Comparison of ENCODE assay signal across 1 cellular context in the genomic region with DNA sequence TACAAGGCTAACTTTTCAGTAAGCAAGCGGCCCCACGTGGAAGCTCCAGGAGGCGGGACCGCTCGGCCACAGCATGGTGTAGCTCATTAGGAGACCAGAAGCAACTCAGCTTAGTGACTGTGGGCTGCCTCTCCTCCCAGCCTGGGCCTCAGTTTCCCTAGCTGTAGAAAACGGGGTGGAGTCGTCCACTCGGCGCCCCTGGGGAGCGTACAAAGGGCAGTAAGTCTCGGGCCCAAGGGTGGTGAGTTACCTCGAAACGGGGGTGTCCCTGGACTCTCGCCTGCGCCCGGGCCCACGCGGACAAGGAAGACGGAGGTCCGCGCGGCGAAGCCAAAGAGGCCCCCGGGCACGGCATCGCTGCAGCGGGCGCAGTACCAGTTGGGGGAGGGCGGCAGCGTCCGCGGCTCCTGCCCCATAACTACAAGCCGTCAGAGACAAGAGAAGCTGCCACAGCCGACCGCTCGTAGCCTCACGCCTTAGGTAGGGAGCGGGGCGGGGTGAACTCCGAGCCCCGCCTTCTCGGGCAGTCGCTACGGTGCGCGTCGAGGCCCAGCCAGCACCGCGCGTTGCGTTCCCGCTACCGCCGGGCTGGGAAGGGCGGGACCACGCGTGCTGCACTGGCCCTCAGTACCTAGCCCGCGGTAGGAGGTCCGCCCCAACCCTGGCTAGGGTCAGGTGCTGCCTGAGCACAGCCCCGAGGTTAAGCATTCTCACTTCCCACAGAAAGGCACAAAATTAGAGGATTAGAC.
TF ChIP-seq lines count a peak whose summit lies in the region.

Gene GEMIN5, minus strand, starts transcription at position 494 of the 749 bp plus-strand sequence. Its CDS starts 78 bp downstream, at position 416.

TF ChIP-seq in Ishikawa, 13 proteins besides CTCF, POLR2A, EP300 and RAD21:
- TF ChIP-seq USF1 (IDR thresholded peaks at IDR 0.05) (peak; percentile 44), CEBPB (IDR thresholded peaks at IDR 0.05) (no peak), CREB1 (IDR thresholded peaks at IDR 0.05; ENCODE audit: low read depth) (no peak), TEAD4 (IDR thresholded peaks at IDR 0.05) (peak; percentile 38; the same call in 1 of the 2 replicates), YY1 (IDR thresholded peaks at IDR 0.05; ENCODE audit: low read depth) (peak; percentile 69), TCF12 (IDR thresholded peaks at IDR 0.05; ENCODE audit: low read depth) (peak; percentile 35; the same call in 1 of the 2 replicates), NFIC (IDR thresholded peaks at IDR 0.05) (no peak), TAF1 (IDR thresholded peaks at IDR 0.05; ENCODE audit: low read depth) (peak; percentile 85), MAX (IDR thresholded peaks at IDR 0.05) (peak; percentile 96)
